In genomic region chr7:101988040-101988439, GRCh38 we compare ENCODE assay signal across 7 cellular contexts.
DNase-seq lines count a peak whose midpoint lies in the region; ATAC-seq and TF ChIP-seq lines count a peak whose summit lies in the region.
"Not testable (repeated sequence)": the region's sequence is repeated elsewhere in the genome, so short reads cannot be mapped to it uniquely, and the experiment has no call there.

No MANE protein-coding gene starts in this region.

- H4K91ac ChIP-seq in neuronal stem cell (ENCODE audit: low read depth, low read length, poor library complexity), result not testable (repeated sequence)

- peaks cover 47% of the 10 kb centered on the region for H3K4me1 Mint-ChIP-seq in GM23338
- H3K4me1 Mint-ChIP-seq in activated B cell treated with CpG ODN at 0.5 μM for 24 hours, result peaks cover 71% of the 10 kb centered on the region
- peaks cover 41% of the 10 kb centered on the region for H3K4me1 Mint-ChIP-seq in dendritic cell treated with granulocyte-macrophage colony-stimulating factor and Interleukin-4, amounts not matched to agents 40 ng/mL and 50 ng/mL, for 4 days (ENCODE audit: low read depth)

- intact Hi-C loops in activated B cell treated with CpG ODN at 0.5 μM for 24 hours (cut with micrococcal nuclease), result loop anchor here (10.0 kb wide), 1 partner anchor 137 kb away; no protein-coding TSS in a partner anchor
- intact Hi-C loops in dendritic cell treated with granulocyte-macrophage colony-stimulating factor and Interleukin-4, amounts not matched to agents 40 ng/mL and 50 ng/mL, for 4 days (cut with micrococcal nuclease), result not testable (repeated sequence)

- not testable (repeated sequence) for ATAC-seq in GM23338
- peak; percentile 33 for ATAC-seq in activated B cell treated with CpG ODN at 0.5 μM for 24 hours (ENCODE audit: low read depth)

- DNase-seq in GM23338 (ENCODE audit: low spot score); activated B cell treated with CpG ODN at 0.5 μM for 24 hours; neuronal stem cell (ENCODE audit: low spot score): not testable (repeated sequence)
- DNase-seq in NAMALWA (ENCODE audit: low spot score), result peak; percentile 83

- H3K27me3 ChIP-seq in BLaER1; GM23338 (ENCODE audit: insufficient read depth); SU-DHL-6 (ENCODE audit: low read length); neuronal stem cell (ENCODE audit: control insufficient read depth in 3 of 3, insufficient read depth in 3 of 3, low read depth in 1 of 3, low read length in 3 of 3): not testable (repeated sequence)

- H3K27ac Mint-ChIP-seq in GM23338, result peak overlapping the region; percentile 60; the same call in 1 of the 2 replicates
- H3K27ac Mint-ChIP-seq in activated B cell treated with CpG ODN at 0.5 μM for 24 hours, result not testable (repeated sequence)
- H3K27ac Mint-ChIP-seq in dendritic cell treated with granulocyte-macrophage colony-stimulating factor and Interleukin-4, amounts not matched to agents 40 ng/mL and 50 ng/mL, for 4 days, result peak overlapping the region; percentile 54

- POLR2A ChIA-PET in activated B cell treated with CpG ODN at 0.5 μM for 24 hours (lab: Charles Lee), result interaction anchor here (0.6 kb wide), 2 partner anchors 29 to 33 kb away, joined by 3 to 11 read pairs; no protein-coding TSS in a partner anchor

- not testable (repeated sequence) for H2BK5ac ChIP-seq in neuronal stem cell (ENCODE audit: low read length)

- not testable (repeated sequence) for H3K9me3 Mint-ChIP-seq in GM23338; activated B cell treated with CpG ODN at 0.5 μM for 24 hours; dendritic cell treated with granulocyte-macrophage colony-stimulating factor and Interleukin-4, amounts not matched to agents 40 ng/mL and 50 ng/mL, for 4 days

- CTCF ChIA-PET in activated B cell treated with CpG ODN at 0.5 μM for 24 hours (lab: Charles Lee), result not testable (repeated sequence)

- H4K20me1 ChIP-seq in BLaER1; GM23338 (replicated peaks; ENCODE audit: insufficient read depth); SU-DHL-6 (ENCODE audit: low read depth, low read length): not testable (repeated sequence)

- H3K36me3 ChIP-seq in BLaER1, result peaks cover 16% of the 10 kb centered on the region; the same call in 1 of the 2 replicates
- not testable (repeated sequence) for H3K36me3 ChIP-seq in GM23338 (ENCODE audit: insufficient read depth); SU-DHL-6 (ENCODE audit: low read length); neuronal stem cell (replicated peaks in 1 of 2; ENCODE audit: control insufficient read depth in 2 of 2, insufficient read depth in 2 of 2, low read length in 2 of 2)

- H2BK12ac ChIP-seq in neuronal stem cell (ENCODE audit: low read length), result not testable (repeated sequence)

- H3K79me1 ChIP-seq in neuronal stem cell (ENCODE audit: low read depth, low read length), result not testable (repeated sequence)

- WGBS in neuronal stem cell (ENCODE audit: extremely low coverage in 2 of 2, insufficient read length in 2 of 2, insufficient replicate concordance in 1 of 2), 2 donors, result no CpG with 5 or more reads among the region's 9 CpGs

- not testable (repeated sequence) for H4K8ac ChIP-seq in neuronal stem cell (ENCODE audit: low read depth, low read length)

- peak overlapping the region; percentile 75 for H3K9ac ChIP-seq in BLaER1
- peak overlapping the region; percentile 53 for H3K9ac ChIP-seq in SU-DHL-6 (ENCODE audit: low read length)
- H3K9ac ChIP-seq in neuronal stem cell (ENCODE audit: low read depth, low read length, poor library complexity), result not testable (repeated sequence)

- not testable (repeated sequence) for H2BK120ac ChIP-seq in neuronal stem cell (ENCODE audit: low read depth, low read length)

- peak overlapping the region; percentile 39 for H3K18ac ChIP-seq in neuronal stem cell (ENCODE audit: low read length)

- peak overlapping the region; percentile 94 for H3K4me2 ChIP-seq in BLaER1
- H3K4me2 ChIP-seq in GM23338; neuronal stem cell (ENCODE audit: insufficient read depth, low read length, poor library complexity, severe bottlenecking): not testable (repeated sequence)
- H3K4me2 ChIP-seq in SU-DHL-6 (ENCODE audit: low read depth, low read length, poor library complexity, severe bottlenecking), result peak overlapping the region; percentile 73

- not testable (repeated sequence) for TF ChIP-seq CTCF in GM23338 (conservative IDR thresholded peaks at IDR 0.05; ENCODE audit: low read depth in 2 of 2); SU-DHL-6 (IDR thresholded peaks at IDR 0.05; ENCODE audit: insufficient read depth, low read length, poor library complexity, severe bottlenecking); activated B cell treated with CpG ODN at 0.5 μM for 24 hours (IDR thresholded peaks at IDR 0.05)

- H3K4me3 Mint-ChIP-seq in GM23338; activated B cell treated with CpG ODN at 0.5 μM for 24 hours; dendritic cell treated with granulocyte-macrophage colony-stimulating factor and Interleukin-4, amounts not matched to agents 40 ng/mL and 50 ng/mL, for 4 days: not testable (repeated sequence)

- not testable (repeated sequence) for H3K9me2 ChIP-seq in GM23338 (ENCODE audit: insufficient read depth); SU-DHL-6 (replicated peaks; ENCODE audit: insufficient read depth, low read length)

- H3F3A ChIP-seq in GM23338 (replicated peaks; ENCODE audit: low read depth), result not testable (repeated sequence)
- H3F3A ChIP-seq in SU-DHL-6 (ENCODE audit: insufficient read depth), result peaks cover 86% of the 10 kb centered on the region

- not testable (repeated sequence) for H2BK15ac ChIP-seq in neuronal stem cell (ENCODE audit: low read length)

- H3K4me1 ChIP-seq in BLaER1 (peaks cover 98% of the 10 kb centered on the region), GM23338 (ENCODE audit: insufficient read depth) (peaks cover 24% of the 10 kb centered on the region), neuronal stem cell (ENCODE audit: control insufficient read depth in 2 of 2, insufficient read depth in 1 of 2, low read depth in 1 of 2, low read length in 2 of 2) (peaks cover 10 to 17% of the 10 kb centered on the region in 2 donors)

- peaks cover 18% of the 10 kb centered on the region for H3K36me3 Mint-ChIP-seq in GM23338 (ENCODE audit: low read depth)
- H3K36me3 Mint-ChIP-seq in activated B cell treated with CpG ODN at 0.5 μM for 24 hours (ENCODE audit: low read depth), result not testable (repeated sequence)
- H3K36me3 Mint-ChIP-seq in dendritic cell treated with granulocyte-macrophage colony-stimulating factor and Interleukin-4, amounts not matched to agents 40 ng/mL and 50 ng/mL, for 4 days (ENCODE audit: low read depth), result peaks cover 34% of the 10 kb centered on the region

- H3K79me2 ChIP-seq in GM23338 (replicated peaks; ENCODE audit: insufficient read depth) (peaks cover 78% of the 10 kb centered on the region), SU-DHL-6 (ENCODE audit: insufficient read depth, low read length) (peaks cover 65% of the 10 kb centered on the region)

- not testable (repeated sequence) for H3K4ac ChIP-seq in neuronal stem cell (ENCODE audit: low read length)

- not testable (repeated sequence) for H2AFZ ChIP-seq in GM23338; SU-DHL-6 (ENCODE audit: low read depth, low read length, severe bottlenecking); neuronal stem cell (ENCODE audit: low read length)

- peak overlapping the region; percentile 69 for H3K23ac ChIP-seq in neuronal stem cell (ENCODE audit: low read depth, low read length, poor library complexity)

- not testable (repeated sequence) for H3K4me3 ChIP-seq in BLaER1; GM23338; neuronal stem cell (ENCODE audit: low read length in 2 of 2)
- H3K4me3 ChIP-seq in SU-DHL-6 (ENCODE audit: insufficient read depth, low read length, poor library complexity, severe bottlenecking), result peak overlapping the region; percentile 12

- H3K27ac ChIP-seq in BLaER1 (peak overlapping the region; percentile 95), SU-DHL-6 (ENCODE audit: low read depth, low read length) (peak overlapping the region; percentile 96)
- H3K27ac ChIP-seq in GM23338 (ENCODE audit: low read depth); neuronal stem cell (replicated peaks; ENCODE audit: low read length): not testable (repeated sequence)

- H3K9me3 ChIP-seq in BLaER1; SU-DHL-6 (ENCODE audit: insufficient read depth, low read length); neuronal stem cell (replicated peaks in 1 of 2; ENCODE audit: control insufficient read depth in 2 of 2, insufficient read depth in 1 of 2, low read depth in 1 of 2, low read length in 2 of 2): not testable (repeated sequence)

- not testable (repeated sequence) for H3K27me3 Mint-ChIP-seq in GM23338 (ENCODE audit: insufficient read depth, low read depth, poor library complexity); activated B cell treated with CpG ODN at 0.5 μM for 24 hours; dendritic cell treated with granulocyte-macrophage colony-stimulating factor and Interleukin-4, amounts not matched to agents 40 ng/mL and 50 ng/mL, for 4 days

- H2AK5ac ChIP-seq in neuronal stem cell (ENCODE audit: low read depth, low read length), result not testable (repeated sequence)

- H3K14ac ChIP-seq in neuronal stem cell (ENCODE audit: low read length), result not testable (repeated sequence)
